ENCODE assay signal across 9 cellular contexts in the genomic region with DNA sequence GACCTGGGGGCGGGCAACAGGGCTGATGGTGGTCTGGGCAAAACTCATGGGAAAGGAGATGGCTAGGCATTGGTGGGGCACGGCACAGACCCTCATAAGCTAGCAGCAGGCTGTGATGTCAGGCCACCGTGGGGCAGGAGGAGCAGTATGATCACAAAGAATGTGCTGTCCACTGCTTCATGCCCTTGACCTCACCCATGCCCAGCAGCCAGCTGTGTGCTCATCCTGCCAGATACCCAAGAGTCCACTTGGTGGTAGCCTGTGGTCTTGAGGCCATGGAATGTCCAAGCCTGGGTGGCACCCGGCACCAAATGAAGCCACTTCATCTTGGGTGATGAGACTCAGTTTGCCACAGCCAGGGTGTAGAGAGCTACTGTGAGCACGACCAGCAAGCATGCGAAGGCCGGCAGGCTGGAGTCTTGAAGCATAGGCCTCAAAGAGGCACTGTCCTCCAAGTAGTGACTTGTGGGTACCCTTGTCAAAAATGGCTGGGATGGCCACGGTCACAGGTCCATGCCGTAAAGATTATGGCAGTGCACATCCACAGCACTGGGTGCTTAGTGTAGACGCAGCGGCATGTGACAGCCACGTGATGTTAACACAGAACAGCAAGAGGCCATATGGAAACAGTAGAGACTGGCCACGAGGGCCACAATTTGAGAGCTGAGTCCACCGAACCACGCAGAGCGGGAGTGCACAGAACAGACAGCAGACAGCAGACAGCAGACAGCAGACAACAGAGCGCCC. TPM values are rescaled to one million over a fixed set of nuclear protein-coding genes. Genes with fewer than 3 reads are reported as not detected.
DNase-seq lines count a peak whose midpoint lies in the region; ATAC-seq and TF ChIP-seq lines count a peak whose summit lies in the region.
"Had no signal": no experiment of that assay in that cellular context is flagged by ENCODE, and none has a peak within 500 bp of the region (broad histone marks: within the 10 kb centered on the region; RNA-seq: fewer than 3 reads in every experiment).

No MANE protein-coding gene starts in this region.

- no peak for TF ChIP-seq CTCF in brain (conservative IDR thresholded peaks at IDR 0.05)
- no peak for TF ChIP-seq CTCF in nephron (IDR thresholded peaks at IDR 0.05; ENCODE audit: unreplicated experiment in 3 of 3)

- peaks cover 17% of the 10 kb centered on the region for H3K36me3 Mint-ChIP-seq in stimulated activated naive CD8-positive, alpha-beta T cell treated with anti-CD3 and anti-CD28 coated beads, Interleukin-15, Interleukin-2, amounts not matched to agents 100 ng/mL and 50 ng/mL, for 24 hours (ENCODE audit: low read depth)
- H3K36me3 Mint-ChIP-seq in brain (peaks cover 6% of the 10 kb centered on the region), nephron (ENCODE audit: low read depth) (peaks cover 16% of the 10 kb centered on the region)

- H3K4me1 Mint-ChIP-seq in stimulated activated naive CD8-positive, alpha-beta T cell treated with anti-CD3 and anti-CD28 coated beads, Interleukin-15, Interleukin-2, amounts not matched to agents 100 ng/mL and 50 ng/mL, for 24 hours (ENCODE audit: low read depth), result peaks cover 41% of the 10 kb centered on the region
- peaks cover 43% of the 10 kb centered on the region for H3K4me1 Mint-ChIP-seq in brain
- H3K4me1 Mint-ChIP-seq in nephron, result peaks cover 14% of the 10 kb centered on the region

- peak overlapping the region; percentile 36 for H3K4me3 Mint-ChIP-seq in stimulated activated naive CD8-positive, alpha-beta T cell treated with anti-CD3 and anti-CD28 coated beads, Interleukin-15, Interleukin-2, amounts not matched to agents 100 ng/mL and 50 ng/mL, for 24 hours
- peak overlapping the region; percentile 85 to 88 (median 86) for H3K4me3 Mint-ChIP-seq in brain
- H3K4me3 Mint-ChIP-seq in nephron, result peak overlapping the region; percentile 88 to 93 (median 90)

- DNase-seq in stimulated activated naive CD8-positive, alpha-beta T cell treated with anti-CD3 and anti-CD28 coated beads, Interleukin-15, Interleukin-2, amounts not matched to agents 100 U/mL and 50 U/mL, for 24 hours, result no peak
- no peak for DNase-seq in GF-D8 (lab: John Stamatoyannopoulos, UW)
- no peak for DNase-seq in superior temporal gyrus (ENCODE audit: extremely low spot score)
- DNase-seq: midbrain had no signal

- ATAC-seq in stimulated activated naive CD8-positive, alpha-beta T cell treated with anti-CD3 and anti-CD28 coated beads, Interleukin-15, Interleukin-2, amounts not matched to agents 100 U/mL and 50 U/mL, for 24 hours, result no peak
- ATAC-seq in HG03469 (IDR thresholded peaks at IDR 0.05; ENCODE audit: unreplicated experiment) (no peak), GM21717 (IDR thresholded peaks at IDR 0.05; ENCODE audit: unreplicated experiment) (no peak)

- no peaks in the 10 kb centered on the region for H3K9me3 Mint-ChIP-seq in stimulated activated naive CD8-positive, alpha-beta T cell treated with anti-CD3 and anti-CD28 coated beads, Interleukin-15, Interleukin-2, amounts not matched to agents 100 ng/mL and 50 ng/mL, for 24 hours
- no peaks in the 10 kb centered on the region for H3K9me3 Mint-ChIP-seq in brain
- H3K9me3 Mint-ChIP-seq in nephron, result no peaks in the 10 kb centered on the region

- peak overlapping the region; percentile 17 for H3K27ac Mint-ChIP-seq in stimulated activated naive CD8-positive, alpha-beta T cell treated with anti-CD3 and anti-CD28 coated beads, Interleukin-15, Interleukin-2, amounts not matched to agents 100 ng/mL and 50 ng/mL, for 24 hours
- H3K27ac Mint-ChIP-seq in brain, result peak overlapping the region; percentile 77 to 92 (median 82)
- peak overlapping the region; percentile 85 to 94 (median 87) for H3K27ac Mint-ChIP-seq in nephron

- no peaks in the 10 kb centered on the region for H3K27me3 Mint-ChIP-seq in stimulated activated naive CD8-positive, alpha-beta T cell treated with anti-CD3 and anti-CD28 coated beads, Interleukin-15, Interleukin-2, amounts not matched to agents 100 ng/mL and 50 ng/mL, for 24 hours
- no peaks in the 10 kb centered on the region for H3K27me3 Mint-ChIP-seq in brain
- no peaks in the 10 kb centered on the region for H3K27me3 Mint-ChIP-seq in nephron (ENCODE audit: low read depth)

RNA-seq across cellular contexts. Expression of a gene that starts 19.0 kb away (rescaled TPM):
- polyA plus RNA-seq in brain (ENCODE audit: insufficient read depth, low read depth, low replicate concordance), result 4.6 TPM

RNA-seq across cellular contexts. Expression of a gene that starts 19.1 kb away (rescaled TPM):
- 20.6 TPM for polyA plus RNA-seq in brain (ENCODE audit: insufficient read depth, low read depth, low replicate concordance)

Comparison
In these comparisons a context has a peak if more than half of its experiments do, and no peak if none do; other contexts are left out.
1. H3K27ac Mint-ChIP-seq: peak in every context shown above with its lines; median percentile 87 in nephron; 82 in brain; 17 in stimulated activated naive CD8-positive, alpha-beta T cell treated with anti-CD3 and anti-CD28 coated beads, Interleukin-15, Interleukin-2, amounts not matched to agents 100 ng/mL and 50 ng/mL, for 24 hours.
2. H3K4me3 Mint-ChIP-seq: peak in every context shown above with its lines; median percentile 90 in nephron; 86 in brain; 36 in stimulated activated naive CD8-positive, alpha-beta T cell treated with anti-CD3 and anti-CD28 coated beads, Interleukin-15, Interleukin-2, amounts not matched to agents 100 ng/mL and 50 ng/mL, for 24 hours.